Comparison of ENCODE assay signal across 18 cellular contexts in the genomic region with DNA sequence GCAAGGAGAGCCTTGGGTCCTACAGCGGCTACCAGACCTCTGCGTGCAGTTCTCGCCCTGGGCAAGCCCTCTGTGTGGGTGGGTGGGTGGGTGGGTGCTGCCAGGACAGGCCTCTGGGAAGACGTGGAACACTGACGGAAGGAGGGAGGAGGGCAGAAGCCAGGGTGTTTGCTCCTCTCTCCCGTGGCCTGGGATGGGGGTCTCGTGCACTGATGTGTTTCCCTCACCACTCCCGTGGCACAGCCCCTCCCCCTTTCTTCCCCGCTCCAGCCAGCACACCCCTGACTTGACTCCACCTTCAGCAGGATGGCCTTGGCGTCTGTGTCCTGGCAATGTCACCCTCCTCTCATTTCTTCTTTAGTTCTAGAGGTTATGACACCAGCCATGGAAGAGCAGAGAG.
"Had no signal": no experiment of that assay in that cellular context is flagged by ENCODE, and none has a peak within 500 bp of the region (broad histone marks: within the 10 kb centered on the region; RNA-seq: fewer than 3 reads in every experiment).

No MANE protein-coding gene starts in this region.

- ATAC-seq: activated CD4-positive, CD25-positive, alpha-beta regulatory T cell treated with anti-CD3 and anti-CD28 coated beads, Interleukin-2, amount 50 U/mL, for 24 hours; activated T-cell treated with anti-CD3 and anti-CD28 coated beads, Interleukin-2, amount 50 U/mL, for 72 hours had no signal

- DNase-seq: activated CD4-positive, alpha-beta T cell treated with anti-CD3 and anti-CD28 coated beads for 4 hours; activated CD8-positive, alpha-beta memory T cell treated with anti-CD3 and anti-CD28 coated beads, Interleukin-2, amount 50 U/mL, for 4 hours; activated CD8-positive, alpha-beta T cell treated with anti-CD3 and anti-CD28 coated beads for 36 hours; activated naive CD4-positive, alpha-beta T cell treated with anti-CD3 and anti-CD28 coated beads, Interleukin-2, amount 50 U/mL, for 16 hours; activated T-cell treated with anti-CD3 and anti-CD28 coated beads, Interleukin-2, amount 50 U/mL, for 72 hours; amniotic stem cell; brain microvascular endothelial cell; cerebellar nuclear complex; MG63; MV-4-11; NCI-H1092 treated with DMSO at 0.1 percent for 48 hours; NCI-H1417 treated with DMSO at 0.1 percent for 48 hours; NCI-H1694; NCI-H2081; NCI-H446; SHP77 treated with DMSO at 0.1 percent for 48 hours had no signal

- H3K9me3 Mint-ChIP-seq: T-helper 1 cell treated with Interleukin-12 subunit alpha and Interleukin-12 subunit beta and Interleukin-4 antibody, amounts not matched to agents 30 μg/mL and 1 μg/mL, for 36 hours had no signal

- H3K27ac Mint-ChIP-seq: activated CD8-positive, alpha-beta T cell treated with anti-CD3 and anti-CD28 coated beads for 36 hours; activated T-cell treated with anti-CD3 and anti-CD28 coated beads, Interleukin-2, amount 50 U/mL, for 72 hours; T-helper 1 cell treated with Interleukin-12 subunit alpha and Interleukin-12 subunit beta and Interleukin-4 antibody, amounts not matched to agents 30 μg/mL and 1 μg/mL, for 36 hours had no signal

- H3K4me3 Mint-ChIP-seq: T-helper 1 cell treated with Interleukin-12 subunit alpha and Interleukin-12 subunit beta and Interleukin-4 antibody, amounts not matched to agents 30 μg/mL and 1 μg/mL, for 36 hours had no signal
